ENCODE assay signal across 26 cellular contexts in the genomic region with DNA sequence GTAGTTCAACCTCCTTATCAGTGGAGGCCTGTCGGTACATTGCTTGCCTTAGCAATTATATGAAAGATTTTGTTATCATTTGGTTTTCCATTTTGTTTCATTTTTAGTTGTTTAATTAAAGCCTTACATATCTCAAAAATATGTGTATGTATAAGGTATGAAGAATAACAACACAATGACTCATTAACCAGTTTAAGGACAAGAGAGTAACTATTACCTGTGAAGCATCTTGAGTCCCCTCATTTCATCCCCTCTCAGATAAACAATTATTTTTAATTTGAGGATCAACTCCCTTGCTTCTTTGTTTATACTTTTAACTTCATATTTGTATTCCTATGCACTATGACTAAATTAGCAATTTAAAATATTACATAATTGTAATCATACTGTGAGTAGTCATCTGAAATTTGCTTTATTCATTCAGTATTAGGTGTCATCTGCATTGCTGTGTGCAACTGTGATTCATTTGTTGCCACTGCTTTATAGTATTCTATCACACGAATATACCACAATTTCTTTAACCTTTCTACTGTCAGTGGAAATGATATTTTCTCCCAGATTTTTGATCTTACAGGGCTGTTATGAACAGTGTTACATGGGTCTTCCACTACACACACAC.
"Had no signal": no experiment of that assay in that cellular context is flagged by ENCODE, and none has a peak within 500 bp of the region (broad histone marks: within the 10 kb centered on the region; RNA-seq: fewer than 3 reads in every experiment).

No MANE protein-coding gene starts in this region.

- DNase-seq: Kasumi-1; MV-4-11; NCI-H1048; NCI-H1105; NCI-H1436 treated with DMSO at 0.1 percent for 48 hours; NCI-H1694; NCI-H187 treated with DMSO at 0.1 percent for 48 hours; NCI-H2029 treated with DMSO at 0.1 percent for 48 hours; NCI-H2171 treated with DMSO at 0.1 percent for 48 hours; NCI-H345; NCI-H446 treated with DMSO at 0.1 percent for 48 hours; NCI-H510A treated with DMSO at 0.1 percent for 48 hours; NCI-H526; NCI-H82; NK-92 treated with Interleukin-12 subunit alpha and Interleukin-12 subunit beta, amount 100 ng/mL, for 24 hours; PC-3; SHP77 treated with DMSO at 0.1 percent for 48 hours; SJCRH30 had no signal

- ATAC-seq: K562, Panc1, PC-3, Right ventricle myocardium inferior, SK-N-SH treated with all-trans-retinoic acid at 6 μM for 48 hours had no signal

- H3K27ac ChIP-seq: KMS-11, RWPE1, SJCRH30 had no signal

- H3K4me1 Mint-ChIP-seq: IgD-negative memory B cell had no signal

- H3K36me3 ChIP-seq: SJCRH30 had no signal

- H3K36me3 Mint-ChIP-seq: IgD-negative memory B cell had no signal

- H3K4me3 ChIP-seq: K562, SJCRH30 had no signal

- FAIRE-seq: HTR-8/SVneo, K562 had no signal

- H3K27ac Mint-ChIP-seq: IgD-negative memory B cell had no signal

- H3K9ac ChIP-seq: KMS-11 had no signal

- H3K27me3 ChIP-seq: SJCRH30 had no signal

- H3K4me3 Mint-ChIP-seq: IgD-negative memory B cell had no signal

- H3K27me3 Mint-ChIP-seq: IgD-negative memory B cell had no signal

- H3K9me3 ChIP-seq: SJCRH30 had no signal
